Comparison of ENCODE assay signal across 1 cellular context in the genomic region with DNA sequence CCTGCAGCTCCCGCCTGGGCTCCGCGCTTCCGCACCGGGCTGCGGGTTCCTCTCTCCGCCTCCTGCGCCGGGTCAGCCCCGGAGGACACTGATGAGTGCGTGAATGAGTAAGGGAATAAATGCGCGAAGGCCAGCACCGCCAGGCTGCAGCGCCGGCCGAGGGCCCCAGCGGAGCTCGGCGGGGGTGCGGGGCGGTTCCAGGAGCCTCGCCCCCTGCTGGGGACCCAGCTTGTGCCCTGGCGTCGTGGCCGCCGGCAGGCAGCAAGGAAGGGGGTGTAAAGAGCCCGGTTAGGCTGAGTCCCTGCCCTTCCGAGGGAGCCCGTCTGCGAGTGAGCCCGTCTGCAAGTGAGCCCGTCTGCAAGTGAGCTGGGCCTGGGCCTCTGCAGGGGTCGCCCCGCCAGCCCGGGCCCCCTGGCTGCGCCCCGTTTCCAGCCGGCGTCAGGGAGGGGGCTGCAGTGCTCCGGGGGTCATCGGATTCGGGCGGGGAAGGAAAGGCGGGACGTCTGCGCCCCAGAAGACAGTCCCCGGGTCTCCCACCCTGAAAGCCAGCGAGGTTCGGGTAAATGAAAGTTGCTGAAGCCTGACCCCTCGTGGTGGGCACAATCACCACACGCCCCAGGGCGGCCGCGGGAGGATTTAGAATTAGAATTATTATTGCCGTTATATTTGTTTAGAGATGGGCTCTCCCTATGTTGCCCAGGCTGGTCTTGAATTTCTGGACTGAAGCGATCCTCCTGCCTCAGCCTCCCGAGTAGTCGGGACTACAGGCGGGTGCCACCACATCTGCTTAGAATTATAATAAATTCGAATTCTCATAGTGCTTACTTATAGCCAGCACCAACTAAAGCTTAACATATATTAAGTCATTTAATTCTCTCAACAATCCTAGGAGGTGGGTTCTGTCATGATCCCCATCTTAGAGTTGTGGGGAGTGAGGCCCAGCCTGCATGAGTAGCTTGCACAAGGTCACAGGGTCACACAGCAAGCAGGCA.
TF ChIP-seq lines count a peak whose summit lies in the region.

No MANE protein-coding gene starts in this region.

TF ChIP-seq in HepG2, 621 proteins besides CTCF, POLR2A, EP300 and RAD21 (continues in another document):
- TF ChIP-seq ZNF556 (CRISPR knock-in tag; IDR thresholded peaks at IDR 0.05; ENCODE audit: borderline replicate concordance), result 0 out of 2 replicates have a peak, but pooled peaks have one; percentile 8
- no peak for TF ChIP-seq ZNF841 (CRISPR knock-in tag; IDR thresholded peaks at IDR 0.05; ENCODE audit: borderline replicate concordance)
- no peak for TF ChIP-seq TP53 (CRISPR knock-in tag; conservative IDR thresholded peaks at IDR 0.05)
- no peak for TF ChIP-seq ZNF143 (CRISPR knock-in tag; IDR thresholded peaks at IDR 0.05)
- no peak for TF ChIP-seq NR2F2 (IDR thresholded peaks at IDR 0.05; ENCODE audit: borderline replicate concordance, low read depth)
- TF ChIP-seq, protein P1, sequence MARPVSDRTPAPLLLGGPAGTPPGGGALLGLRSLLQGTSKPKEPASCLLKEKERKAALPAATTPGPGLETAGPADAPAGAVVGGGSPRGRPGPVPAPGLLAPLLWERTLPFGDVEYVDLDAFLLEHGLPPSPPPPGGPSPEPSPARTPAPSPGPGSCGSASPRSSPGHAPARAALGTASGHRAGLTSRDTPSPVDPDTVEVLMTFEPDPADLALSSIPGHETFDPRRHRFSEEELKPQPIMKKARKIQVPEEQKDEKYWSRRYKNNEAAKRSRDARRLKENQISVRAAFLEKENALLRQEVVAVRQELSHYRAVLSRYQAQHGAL (CRISPR knock-in tag; IDR thresholded peaks at IDR 0.05; ENCODE audit: not compliant biosample characterization), result no peak
- TF ChIP-seq, protein P2, sequence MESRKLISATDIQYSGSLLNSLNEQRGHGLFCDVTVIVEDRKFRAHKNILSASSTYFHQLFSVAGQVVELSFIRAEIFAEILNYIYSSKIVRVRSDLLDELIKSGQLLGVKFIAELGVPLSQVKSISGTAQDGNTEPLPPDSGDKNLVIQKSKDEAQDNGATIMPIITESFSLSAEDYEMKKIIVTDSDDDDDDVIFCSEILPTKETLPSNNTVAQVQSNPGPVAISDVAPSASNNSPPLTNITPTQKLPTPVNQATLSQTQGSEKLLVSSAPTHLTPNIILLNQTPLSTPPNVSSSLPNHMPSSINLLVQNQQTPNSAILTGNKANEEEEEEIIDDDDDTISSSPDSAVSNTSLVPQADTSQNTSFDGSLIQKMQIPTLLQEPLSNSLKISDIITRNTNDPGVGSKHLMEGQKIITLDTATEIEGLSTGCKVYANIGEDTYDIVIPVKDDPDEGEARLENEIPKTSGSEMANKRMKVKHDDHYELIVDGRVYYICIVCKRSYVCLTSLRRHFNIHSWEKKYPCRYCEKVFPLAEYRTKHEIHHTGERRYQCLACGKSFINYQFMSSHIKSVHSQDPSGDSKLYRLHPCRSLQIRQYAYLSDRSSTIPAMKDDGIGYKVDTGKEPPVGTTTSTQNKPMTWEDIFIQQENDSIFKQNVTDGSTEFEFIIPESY (CRISPR knock-in tag; IDR thresholded peaks at IDR 0.05), result peak; percentile 89
- no peak for TF ChIP-seq AGO2 (optimal IDR thresholded peaks at IDR 0.05; ENCODE audit: low read depth, low read length)
- no peak for TF ChIP-seq ZNF562 (CRISPR knock-in tag; IDR thresholded peaks at IDR 0.05; ENCODE audit: borderline replicate concordance)
- no peak for TF ChIP-seq THAP11 (CRISPR knock-in tag; IDR thresholded peaks at IDR 0.05)
- no peak for TF ChIP-seq LCORL (IDR thresholded peaks at IDR 0.05)
- 0 out of 2 replicates have a peak, but pooled peaks have one; percentile 51 for TF ChIP-seq LCORL (CRISPR knock-in tag; IDR thresholded peaks at IDR 0.05)
- TF ChIP-seq GABPA (IDR thresholded peaks at IDR 0.05; ENCODE audit: low read depth, low read length), result no peak
- no peak for TF ChIP-seq GABPA (CRISPR knock-in tag; IDR thresholded peaks at IDR 0.05; ENCODE audit: low read depth)
- TF ChIP-seq MAFK (conservative IDR thresholded peaks at IDR 0.05 in 1 of 2, IDR thresholded peaks at IDR 0.05 in 1 of 2; ENCODE audit: low read length in 2 of 2), result no peak
- TF ChIP-seq ZFX (CRISPR knock-in tag; IDR thresholded peaks at IDR 0.05; ENCODE audit: low read depth), result 0 out of 2 replicates have a peak, but pooled peaks have one; percentile 16
- TF ChIP-seq ZNF138 (CRISPR knock-in tag; IDR thresholded peaks at IDR 0.05; ENCODE audit: low read depth), result no peak
- no peak for TF ChIP-seq HES4 (CRISPR knock-in tag; IDR thresholded peaks at IDR 0.05; ENCODE audit: borderline replicate concordance)
- TF ChIP-seq ZBTB38 (CRISPR knock-in tag; IDR thresholded peaks at IDR 0.05), result 0 out of 2 replicates have a peak, but pooled peaks have one; percentile 19
- TF ChIP-seq ZNF772 (CRISPR knock-in tag; IDR thresholded peaks at IDR 0.05), result no peak
- TF ChIP-seq, protein P3, sequence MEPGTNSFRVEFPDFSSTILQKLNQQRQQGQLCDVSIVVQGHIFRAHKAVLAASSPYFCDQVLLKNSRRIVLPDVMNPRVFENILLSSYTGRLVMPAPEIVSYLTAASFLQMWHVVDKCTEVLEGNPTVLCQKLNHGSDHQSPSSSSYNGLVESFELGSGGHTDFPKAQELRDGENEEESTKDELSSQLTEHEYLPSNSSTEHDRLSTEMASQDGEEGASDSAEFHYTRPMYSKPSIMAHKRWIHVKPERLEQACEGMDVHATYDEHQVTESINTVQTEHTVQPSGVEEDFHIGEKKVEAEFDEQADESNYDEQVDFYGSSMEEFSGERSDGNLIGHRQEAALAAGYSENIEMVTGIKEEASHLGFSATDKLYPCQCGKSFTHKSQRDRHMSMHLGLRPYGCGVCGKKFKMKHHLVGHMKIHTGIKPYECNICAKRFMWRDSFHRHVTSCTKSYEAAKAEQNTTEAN (CRISPR knock-in tag; conservative IDR thresholded peaks at IDR 0.05), result no peak
- no peak for TF ChIP-seq CC2D1A (CRISPR knock-in tag; IDR thresholded peaks at IDR 0.05)
- no peak for TF ChIP-seq MEIS2 (CRISPR knock-in tag; IDR thresholded peaks at IDR 0.05)
- TF ChIP-seq AKAP8 (CRISPR knock-in tag; IDR thresholded peaks at IDR 0.05), result no peak
- TF ChIP-seq NFE2L2 (IDR thresholded peaks at IDR 0.05; ENCODE audit: low read length), result no peak
- TF ChIP-seq, protein P4, sequence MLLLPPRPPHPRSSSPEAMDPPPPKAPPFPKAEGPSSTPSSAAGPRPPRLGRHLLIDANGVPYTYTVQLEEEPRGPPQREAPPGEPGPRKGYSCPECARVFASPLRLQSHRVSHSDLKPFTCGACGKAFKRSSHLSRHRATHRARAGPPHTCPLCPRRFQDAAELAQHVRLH (CRISPR knock-in tag; IDR thresholded peaks at IDR 0.05; ENCODE audit: borderline replicate concordance, low read depth), result no peak
- TF ChIP-seq SRF (IDR thresholded peaks at IDR 0.05; ENCODE audit: low read depth, low read length), result no peak
- no peak for TF ChIP-seq MAF1 (CRISPR knock-in tag; IDR thresholded peaks at IDR 0.05; ENCODE audit: borderline replicate concordance)
- TF ChIP-seq SKI (IDR thresholded peaks at IDR 0.05; ENCODE audit: partially characterized antibody), result peak; percentile 19
- TF ChIP-seq ZNF124 (CRISPR knock-in tag; IDR thresholded peaks at IDR 0.05), result no peak
- peak; percentile 35; the same call in 1 of the 2 replicates for TF ChIP-seq SMC3 (IDR thresholded peaks at IDR 0.05; ENCODE audit: low read length)
- no peak for TF ChIP-seq ZNF749 (CRISPR knock-in tag; IDR thresholded peaks at IDR 0.05; ENCODE audit: borderline replicate concordance)
- TF ChIP-seq ZNF776 (CRISPR knock-in tag; IDR thresholded peaks at IDR 0.05), result no peak
- TF ChIP-seq BORCS8-MEF2B (CRISPR knock-in tag; IDR thresholded peaks at IDR 0.05), result 0 out of 2 replicates have a peak, but pooled peaks have one; percentile 49
- peak; percentile 42; the same call in 1 of the 2 replicates for TF ChIP-seq SALL1 (CRISPR knock-in tag; IDR thresholded peaks at IDR 0.05)
- peak; percentile 47 for TF ChIP-seq ZNF883 (CRISPR knock-in tag; IDR thresholded peaks at IDR 0.05; ENCODE audit: not compliant biosample characterization)
- no peak for TF ChIP-seq ZNF577 (CRISPR knock-in tag; IDR thresholded peaks at IDR 0.05; ENCODE audit: borderline replicate concordance, low read depth)
- no peak for TF ChIP-seq CEBPB (IDR thresholded peaks at IDR 0.05; ENCODE audit: borderline replicate concordance, low read depth, low read length)
- TF ChIP-seq, protein P5, sequence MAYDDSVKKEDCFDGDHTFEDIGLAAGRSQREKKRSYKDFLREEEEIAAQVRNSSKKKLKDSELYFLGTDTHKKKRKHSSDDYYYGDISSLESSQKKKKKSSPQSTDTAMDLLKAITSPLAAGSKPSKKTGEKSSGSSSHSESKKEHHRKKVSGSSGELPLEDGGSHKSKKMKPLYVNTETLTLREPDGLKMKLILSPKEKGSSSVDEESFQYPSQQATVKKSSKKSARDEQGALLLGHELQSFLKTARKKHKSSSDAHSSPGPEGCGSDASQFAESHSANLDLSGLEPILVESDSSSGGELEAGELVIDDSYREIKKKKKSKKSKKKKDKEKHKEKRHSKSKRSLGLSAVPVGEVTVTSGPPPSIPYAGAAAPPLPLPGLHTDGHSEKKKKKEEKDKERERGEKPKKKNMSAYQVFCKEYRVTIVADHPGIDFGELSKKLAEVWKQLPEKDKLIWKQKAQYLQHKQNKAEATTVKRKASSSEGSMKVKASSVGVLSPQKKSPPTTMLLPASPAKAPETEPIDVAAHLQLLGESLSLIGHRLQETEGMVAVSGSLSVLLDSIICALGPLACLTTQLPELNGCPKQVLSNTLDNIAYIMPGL (CRISPR knock-in tag; IDR thresholded peaks at IDR 0.05; ENCODE audit: borderline replicate concordance in 1 of 2, low read depth in 1 of 2), result peak; percentile 38 to 74; a peak in 2 of 4 replicates
- TF ChIP-seq ZNF343 (CRISPR knock-in tag; IDR thresholded peaks at IDR 0.05), result no peak
- no peak for TF ChIP-seq HNRNPH1 (optimal IDR thresholded peaks at IDR 0.05; ENCODE audit: low read depth, low read length)
- TF ChIP-seq ZNF451 (CRISPR knock-in tag; IDR thresholded peaks at IDR 0.05), result 0 out of 2 replicates have a peak, but pooled peaks have one; percentile 45
- peak; percentile 44 for TF ChIP-seq YY1 (IDR thresholded peaks at IDR 0.05; ENCODE audit: insufficient read depth, insufficient replicate concordance, low read depth, low read length)
- TF ChIP-seq, protein P6, sequence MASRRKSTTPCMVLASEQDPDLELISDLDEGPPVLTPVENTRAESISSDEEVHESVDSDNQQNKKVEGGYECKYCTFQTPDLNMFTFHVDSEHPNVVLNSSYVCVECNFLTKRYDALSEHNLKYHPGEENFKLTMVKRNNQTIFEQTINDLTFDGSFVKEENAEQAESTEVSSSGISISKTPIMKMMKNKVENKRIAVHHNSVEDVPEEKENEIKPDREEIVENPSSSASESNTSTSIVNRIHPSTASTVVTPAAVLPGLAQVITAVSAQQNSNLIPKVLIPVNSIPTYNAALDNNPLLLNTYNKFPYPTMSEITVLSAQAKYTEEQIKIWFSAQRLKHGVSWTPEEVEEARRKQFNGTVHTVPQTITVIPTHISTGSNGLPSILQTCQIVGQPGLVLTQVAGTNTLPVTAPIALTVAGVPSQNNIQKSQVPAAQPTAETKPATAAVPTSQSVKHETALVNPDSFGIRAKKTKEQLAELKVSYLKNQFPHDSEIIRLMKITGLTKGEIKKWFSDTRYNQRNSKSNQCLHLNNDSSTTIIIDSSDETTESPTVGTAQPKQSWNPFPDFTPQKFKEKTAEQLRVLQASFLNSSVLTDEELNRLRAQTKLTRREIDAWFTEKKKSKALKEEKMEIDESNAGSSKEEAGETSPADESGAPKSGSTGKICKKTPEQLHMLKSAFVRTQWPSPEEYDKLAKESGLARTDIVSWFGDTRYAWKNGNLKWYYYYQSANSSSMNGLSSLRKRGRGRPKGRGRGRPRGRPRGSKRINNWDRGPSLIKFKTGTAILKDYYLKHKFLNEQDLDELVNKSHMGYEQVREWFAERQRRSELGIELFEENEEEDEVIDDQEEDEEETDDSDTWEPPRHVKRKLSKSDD (CRISPR knock-in tag; IDR thresholded peaks at IDR 0.05; ENCODE audit: low read depth), result no peak
- no peak for TF ChIP-seq ZNF230 (CRISPR knock-in tag; IDR thresholded peaks at IDR 0.05)
- TF ChIP-seq PTBP1 (IDR thresholded peaks at IDR 0.05; ENCODE audit: low read depth, low read length, poor library complexity, severe bottlenecking), result no peak
- TF ChIP-seq, protein P7, sequence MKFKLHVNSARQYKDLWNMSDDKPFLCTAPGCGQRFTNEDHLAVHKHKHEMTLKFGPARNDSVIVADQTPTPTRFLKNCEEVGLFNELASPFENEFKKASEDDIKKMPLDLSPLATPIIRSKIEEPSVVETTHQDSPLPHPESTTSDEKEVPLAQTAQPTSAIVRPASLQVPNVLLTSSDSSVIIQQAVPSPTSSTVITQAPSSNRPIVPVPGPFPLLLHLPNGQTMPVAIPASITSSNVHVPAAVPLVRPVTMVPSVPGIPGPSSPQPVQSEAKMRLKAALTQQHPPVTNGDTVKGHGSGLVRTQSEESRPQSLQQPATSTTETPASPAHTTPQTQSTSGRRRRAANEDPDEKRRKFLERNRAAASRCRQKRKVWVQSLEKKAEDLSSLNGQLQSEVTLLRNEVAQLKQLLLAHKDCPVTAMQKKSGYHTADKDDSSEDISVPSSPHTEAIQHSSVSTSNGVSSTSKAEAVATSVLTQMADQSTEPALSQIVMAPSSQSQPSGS (CRISPR knock-in tag; IDR thresholded peaks at IDR 0.05), result no peak
- no peak for TF ChIP-seq ZEB1 (IDR thresholded peaks at IDR 0.05; ENCODE audit: insufficient replicate concordance, low read depth)
- no peak for TF ChIP-seq SUZ12 (IDR thresholded peaks at IDR 0.05; ENCODE audit: low read depth, low read length)
- no peak for TF ChIP-seq ZNF567 (CRISPR knock-in tag; IDR thresholded peaks at IDR 0.05; ENCODE audit: borderline replicate concordance)
- 0 out of 2 replicates have a peak, but pooled peaks have one; percentile 7 for TF ChIP-seq RARA (CRISPR knock-in tag; IDR thresholded peaks at IDR 0.05)
